ENCODE assay signal across 8 cellular contexts in the genomic region with DNA sequence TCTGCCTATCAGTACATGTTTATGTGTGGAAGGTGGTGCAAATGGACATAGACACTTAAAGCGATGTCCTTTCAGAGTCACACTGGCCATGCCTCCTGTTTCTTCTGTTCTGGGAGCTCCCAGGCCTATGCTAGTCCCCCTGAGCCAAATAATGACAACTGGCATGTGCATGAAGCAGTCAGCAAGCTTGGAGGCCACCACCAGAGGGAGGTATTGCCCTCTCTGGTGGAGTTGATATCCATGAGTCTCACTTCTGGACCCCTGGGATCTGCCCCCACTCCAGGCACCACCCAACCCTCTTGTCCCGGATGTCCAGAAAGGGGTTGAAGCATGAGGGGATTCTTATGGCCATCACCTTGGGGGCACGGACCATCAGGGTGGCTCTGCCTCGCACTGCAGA.
A peak's percentile ranks its signal among the peaks of the same experiment; 100 is the strongest.
DNase-seq lines count a peak whose midpoint lies in the region; ATAC-seq, FAIRE-seq and TF ChIP-seq lines count a peak whose summit lies in the region.

No MANE protein-coding gene starts in this region.

- no peak overlapping the region for H3K4me3 Mint-ChIP-seq in neural progenitor cell

- no peaks in the 10 kb centered on the region for H3K36me3 Mint-ChIP-seq in neural progenitor cell

- no peaks in the 10 kb centered on the region for H3F3A ChIP-seq in neural progenitor cell (ENCODE audit: low read depth)

- no peak for FAIRE-seq in D721Med (lab: Jason Lieb, UNC)

- no peaks in the 10 kb centered on the region for H3K36me3 ChIP-seq in OCI-LY7 (ENCODE audit: insufficient read depth, low read length)
- no peaks in the 10 kb centered on the region for H3K36me3 ChIP-seq in neural progenitor cell
- H3K36me3 ChIP-seq in suprapubic skin = no peaks in the 10 kb centered on the region

- H2AFZ ChIP-seq in OCI-LY7 (ENCODE audit: low read length) (no peak overlapping the region), neural progenitor cell (replicated peaks) (no peak overlapping the region)

- no peak for TF ChIP-seq POLR2A in suprapubic skin (IDR thresholded peaks at IDR 0.05)

- no peak overlapping the region for H3K4me2 ChIP-seq in OCI-LY7 (ENCODE audit: low read length)
- no peak overlapping the region for H3K4me2 ChIP-seq in neural progenitor cell

- no peak for TF ChIP-seq EP300 in suprapubic skin (IDR thresholded peaks at IDR 0.05)

- 92% methylated on average over 4 of the region's 4 CpGs for WGBS in suprapubic skin

- no peak overlapping the region for H3K9ac ChIP-seq in neural progenitor cell

- no TSS peak for BruUV-seq in OCI-LY7 (replicated peaks; lab: Mats Ljungman, UMichigan)

- DNase-seq in D721Med (ENCODE audit: insufficient read length, low spot score) (no peak), OCI-LY7 (ENCODE audit: low spot score) (peak; percentile 20), dermis blood vessel endothelial cell (peak; percentile 51), neural progenitor cell (ENCODE audit: low spot score) (peak; percentile 65), suprapubic skin (ENCODE audit: low spot score in 2 of 2) (no peak)

- no peak overlapping the region for H3K27ac ChIP-seq in OCI-LY7 (ENCODE audit: low read depth, low read length, poor library complexity, severe bottlenecking)
- H3K27ac ChIP-seq in neural progenitor cell = no peak overlapping the region
- no peak overlapping the region for H3K27ac ChIP-seq in suprapubic skin

- no peak overlapping the region for H3K27ac Mint-ChIP-seq in neural progenitor cell

- no peaks in the 10 kb centered on the region for H3K27me3 Mint-ChIP-seq in neural progenitor cell (ENCODE audit: insufficient read depth, low read depth)

- H3K9me3 ChIP-seq in OCI-LY7 (ENCODE audit: low read length) (no peaks in the 10 kb centered on the region), neural progenitor cell (ENCODE audit: low read depth) (no peaks in the 10 kb centered on the region), suprapubic skin (no peaks in the 10 kb centered on the region)

- peak; percentile 61 for TF ChIP-seq CTCF in D721Med (IDR thresholded peaks at IDR 0.05; ENCODE audit: insufficient read depth, missing control alignments)
- TF ChIP-seq CTCF in OCI-LY7 (conservative IDR thresholded peaks at IDR 0.05; ENCODE audit: low read length) = peak; percentile 66
- peak; percentile 71 for TF ChIP-seq CTCF in neural progenitor cell (IDR thresholded peaks at IDR 0.05)
- peak in 1 of 2 donors; percentile 50 for TF ChIP-seq CTCF in suprapubic skin (IDR thresholded peaks at IDR 0.05)

- POLR2A ChIA-PET in OCI-LY7 (lab: Charles Lee) = no interaction called here

- no peaks in the 10 kb centered on the region for H3K27me3 ChIP-seq in neural progenitor cell
- H3K27me3 ChIP-seq in suprapubic skin = no peaks in the 10 kb centered on the region

- no peaks in the 10 kb centered on the region for H3K4me1 ChIP-seq in OCI-LY7 (ENCODE audit: insufficient read depth, low read length, poor library complexity, severe bottlenecking)
- peaks cover 4% of the 10 kb centered on the region for H3K4me1 ChIP-seq in neural progenitor cell
- peaks cover 6% of the 10 kb centered on the region for H3K4me1 ChIP-seq in suprapubic skin

- ATAC-seq in GM21367 (IDR thresholded peaks at IDR 0.05; ENCODE audit: unreplicated experiment) = peak; percentile 53
- no peak for ATAC-seq in GM21423 (IDR thresholded peaks at IDR 0.05; ENCODE audit: unreplicated experiment)
- ATAC-seq in GM21619 (IDR thresholded peaks at IDR 0.05; ENCODE audit: unreplicated experiment) = no peak

- H3K4me3 ChIP-seq in OCI-LY7 (ENCODE audit: low read depth, low read length, poor library complexity, severe bottlenecking) (no peak overlapping the region), neural progenitor cell (no peak overlapping the region), suprapubic skin (no peak overlapping the region)

- intact Hi-C loops in OCI-LY7 (cut with micrococcal nuclease; ENCODE audit: unreplicated experiment) = no loop called here

- no peaks in the 10 kb centered on the region for H3K9me3 Mint-ChIP-seq in neural progenitor cell

- H4K20me1 ChIP-seq in OCI-LY7 (ENCODE audit: insufficient read depth, low read length) (no peaks in the 10 kb centered on the region), neural progenitor cell (ENCODE audit: low read depth) (no peaks in the 10 kb centered on the region)

- no peaks in the 10 kb centered on the region for H3K9me2 ChIP-seq in OCI-LY7 (ENCODE audit: insufficient read depth, low read length)

- CTCF ChIA-PET in OCI-LY7 (lab: Charles Lee; ENCODE audit: unreplicated experiment) = no interaction called here

- no peaks in the 10 kb centered on the region for H3K79me2 ChIP-seq in OCI-LY7 (ENCODE audit: insufficient read depth, low read depth, low read length)
- H3K79me2 ChIP-seq in neural progenitor cell (ENCODE audit: low read depth) = no peaks in the 10 kb centered on the region

- no peaks in the 10 kb centered on the region for H3K4me1 Mint-ChIP-seq in neural progenitor cell

Comparison
In these comparisons a context has a peak if more than half of its experiments do, and no peak if none do; other contexts are left out.
1. DNase-seq: peak in OCI-LY7 (single experiment), dermis blood vessel endothelial cell (single experiment) and neural progenitor cell (single experiment); none in D721Med (single experiment) and suprapubic skin (0 of 2).